1 cellular context compared by ENCODE assay signal in genomic region chr2:241511091-241511741, GRCh38.
TF ChIP-seq lines count a peak whose summit lies in the region.

No MANE protein-coding gene starts in this region.

TF ChIP-seq in HepG2, 621 proteins besides CTCF, POLR2A, EP300 and RAD21 (continued from another document):
- TF ChIP-seq BCL6 (CRISPR knock-in tag; IDR thresholded peaks at IDR 0.05), result no peak
- TF ChIP-seq, protein P1, sequence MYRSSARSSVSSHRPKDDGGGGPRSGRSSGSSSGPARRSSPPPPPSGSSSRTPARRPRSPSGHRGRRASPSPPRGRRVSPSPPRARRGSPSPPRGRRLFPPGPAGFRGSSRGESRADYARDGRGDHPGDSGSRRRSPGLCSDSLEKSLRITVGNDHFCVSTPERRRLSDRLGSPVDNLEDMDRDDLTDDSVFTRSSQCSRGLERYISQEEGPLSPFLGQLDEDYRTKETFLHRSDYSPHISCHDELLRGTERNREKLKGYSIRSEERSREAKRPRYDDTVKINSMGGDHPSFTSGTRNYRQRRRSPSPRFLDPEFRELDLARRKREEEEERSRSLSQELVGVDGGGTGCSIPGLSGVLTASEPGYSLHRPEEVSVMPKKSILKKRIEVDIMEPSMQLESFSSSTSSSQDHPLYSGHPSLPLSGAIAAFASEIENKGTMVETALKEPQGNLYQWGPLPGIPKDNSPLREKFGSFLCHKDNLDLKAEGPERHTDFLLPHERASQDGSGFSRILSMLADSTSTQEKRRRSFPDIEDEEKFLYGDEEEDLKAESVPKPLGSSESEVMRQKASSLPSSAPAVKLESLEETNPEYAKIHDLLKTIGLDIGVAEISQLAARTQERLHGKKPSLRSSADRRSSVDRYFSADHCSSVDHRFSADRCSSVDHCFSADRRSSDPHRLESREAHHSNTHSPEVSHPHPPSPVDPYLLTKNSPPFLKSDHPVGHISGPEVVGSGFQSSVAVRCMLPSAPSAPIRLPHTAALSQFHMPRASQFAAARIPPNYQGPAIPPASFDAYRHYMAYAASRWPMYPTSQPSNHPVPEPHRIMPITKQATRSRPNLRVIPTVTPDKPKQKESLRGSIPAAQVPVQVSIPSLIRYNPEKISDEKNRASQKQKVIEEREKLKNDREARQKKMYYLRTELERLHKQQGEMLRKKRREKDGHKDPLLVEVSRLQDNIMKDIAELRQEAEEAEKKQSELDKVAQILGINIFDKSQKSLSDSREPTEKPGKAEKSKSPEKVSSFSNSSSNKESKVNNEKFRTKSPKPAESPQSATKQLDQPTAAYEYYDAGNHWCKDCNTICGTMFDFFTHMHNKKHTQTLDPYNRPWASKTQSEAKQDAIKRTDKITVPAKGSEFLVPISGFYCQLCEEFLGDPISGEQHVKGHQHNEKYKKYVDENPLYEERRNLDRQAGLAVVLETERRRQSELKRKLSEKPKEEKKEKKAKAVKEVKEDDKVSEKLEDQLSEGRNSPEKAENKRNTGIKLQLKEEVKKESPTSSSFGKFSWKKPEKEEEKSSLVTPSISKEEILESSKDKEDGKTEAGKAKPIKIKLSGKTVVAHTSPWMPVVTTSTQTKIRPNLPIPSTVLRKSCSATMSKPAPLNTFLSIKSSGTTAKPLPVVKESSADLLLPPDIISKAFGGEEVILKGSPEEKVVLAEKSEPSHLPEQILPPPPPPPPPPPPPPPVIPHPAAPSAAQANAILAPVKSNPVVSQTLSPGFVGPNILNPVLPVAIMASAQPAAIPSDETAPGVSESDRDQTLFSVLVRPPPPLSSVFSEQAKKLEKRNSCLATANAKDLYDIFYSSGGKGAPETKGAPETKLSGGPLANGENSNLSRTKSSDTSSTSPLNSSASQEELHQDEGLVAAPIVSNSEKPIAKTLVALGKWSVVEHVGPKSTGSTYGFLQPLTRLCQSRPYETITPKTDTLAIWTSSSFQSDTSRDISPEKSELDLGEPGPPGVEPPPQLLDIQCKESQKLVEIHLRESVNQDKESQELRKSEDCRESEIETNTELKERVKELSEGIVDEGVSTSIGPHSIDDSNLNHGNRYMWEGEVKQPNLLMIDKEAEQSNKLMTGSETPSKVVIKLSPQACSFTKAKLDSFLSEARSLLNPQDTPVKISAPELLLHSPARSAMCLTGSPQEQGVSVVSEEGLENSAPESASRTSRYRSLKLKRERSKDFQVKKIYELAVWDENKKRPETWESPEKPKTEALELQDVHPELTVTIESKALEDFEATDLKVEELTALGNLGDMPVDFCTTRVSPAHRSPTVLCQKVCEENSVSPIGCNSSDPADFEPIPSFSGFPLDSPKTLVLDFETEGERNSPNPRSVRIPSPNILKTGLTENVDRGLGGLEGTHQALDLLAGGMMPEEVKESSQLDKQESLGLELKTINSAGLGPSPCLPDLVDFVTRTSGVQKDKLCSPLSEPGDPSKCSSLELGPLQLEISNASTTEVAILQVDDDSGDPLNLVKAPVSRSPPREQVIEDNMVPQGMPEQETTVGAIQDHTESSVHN (CRISPR knock-in tag; IDR thresholded peaks at IDR 0.05), result no peak
- TF ChIP-seq ZSCAN31 (CRISPR knock-in tag; IDR thresholded peaks at IDR 0.05; ENCODE audit: low read depth), result peak; percentile 27; the same call in 1 of the 2 replicates
- no peak for TF ChIP-seq CEBPB (IDR thresholded peaks at IDR 0.05; ENCODE audit: borderline replicate concordance, low read depth, low read length)
- TF ChIP-seq MYC (CRISPR knock-in tag; IDR thresholded peaks at IDR 0.05; ENCODE audit: borderline replicate concordance), result no peak
- TF ChIP-seq ZNF556 (CRISPR knock-in tag; IDR thresholded peaks at IDR 0.05; ENCODE audit: borderline replicate concordance), result no peak
- 0 out of 2 replicates have a peak, but pooled peaks have one; percentile 25 for TF ChIP-seq ZBTB33 (CRISPR knock-in tag; IDR thresholded peaks at IDR 0.05)
- TF ChIP-seq ZNF749 (CRISPR knock-in tag; IDR thresholded peaks at IDR 0.05; ENCODE audit: borderline replicate concordance), result no peak
- TF ChIP-seq ETV6 (CRISPR knock-in tag; conservative IDR thresholded peaks at IDR 0.05), result no peak
- TF ChIP-seq TBX2 (CRISPR knock-in tag; IDR thresholded peaks at IDR 0.05; ENCODE audit: borderline replicate concordance), result peak; percentile 19; the same call in 1 of the 2 replicates
- TF ChIP-seq ZNF441 (CRISPR knock-in tag; IDR thresholded peaks at IDR 0.05; ENCODE audit: borderline replicate concordance), result no peak
- TF ChIP-seq JARID2 (CRISPR knock-in tag; IDR thresholded peaks at IDR 0.05; ENCODE audit: insufficient replicate concordance), result no peak
- TF ChIP-seq ATF5 (CRISPR knock-in tag; IDR thresholded peaks at IDR 0.05; ENCODE audit: low read depth), result no peak
- no peak for TF ChIP-seq CENPX (CRISPR knock-in tag; IDR thresholded peaks at IDR 0.05)
- TF ChIP-seq, protein P2, sequence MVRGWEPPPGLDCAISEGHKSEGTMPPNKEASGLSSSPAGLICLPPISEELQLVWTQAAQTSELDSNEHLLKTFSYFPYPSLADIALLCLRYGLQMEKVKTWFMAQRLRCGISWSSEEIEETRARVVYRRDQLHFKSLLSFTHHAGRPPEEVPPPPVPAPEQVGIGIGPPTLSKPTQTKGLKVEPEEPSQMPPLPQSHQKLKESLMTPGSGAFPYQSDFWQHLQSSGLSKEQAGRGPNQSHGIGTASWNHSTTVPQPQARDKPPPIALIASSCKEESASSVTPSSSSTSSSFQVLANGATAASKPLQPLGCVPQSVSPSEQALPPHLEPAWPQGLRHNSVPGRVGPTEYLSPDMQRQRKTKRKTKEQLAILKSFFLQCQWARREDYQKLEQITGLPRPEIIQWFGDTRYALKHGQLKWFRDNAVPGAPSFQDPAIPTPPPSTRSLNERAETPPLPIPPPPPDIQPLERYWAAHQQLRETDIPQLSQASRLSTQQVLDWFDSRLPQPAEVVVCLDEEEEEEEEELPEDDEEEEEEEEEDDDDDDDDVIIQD (CRISPR knock-in tag; IDR thresholded peaks at IDR 0.05; ENCODE audit: low read depth), result no peak
- no peak for TF ChIP-seq ZNF570 (CRISPR knock-in tag; IDR thresholded peaks at IDR 0.05; ENCODE audit: borderline replicate concordance)
- TF ChIP-seq TAF15 (IDR thresholded peaks at IDR 0.05; ENCODE audit: low read depth, low read length, poor library complexity, severe bottlenecking), result no peak
- peak; percentile 24; the same call in 1 of the 2 replicates for TF ChIP-seq HNF4A (CRISPR knock-in tag; IDR thresholded peaks at IDR 0.05)
- TF ChIP-seq ZBTB10 (CRISPR knock-in tag; IDR thresholded peaks at IDR 0.05; ENCODE audit: borderline replicate concordance), result no peak
- TF ChIP-seq ERF (CRISPR knock-in tag; IDR thresholded peaks at IDR 0.05), result no peak
- no peak for TF ChIP-seq ZNF280B (CRISPR knock-in tag; IDR thresholded peaks at IDR 0.05; ENCODE audit: borderline replicate concordance)
- no peak for TF ChIP-seq NFRKB (IDR thresholded peaks at IDR 0.05)
- no peak for TF ChIP-seq DDIT3 (CRISPR knock-in tag; IDR thresholded peaks at IDR 0.05)
- no peak for TF ChIP-seq U2AF1 (optimal IDR thresholded peaks at IDR 0.05; ENCODE audit: low read depth, low read length)
- TF ChIP-seq GATAD2A (CRISPR knock-in tag; IDR thresholded peaks at IDR 0.05), result 0 out of 2 replicates have a peak, but pooled peaks have one; percentile 14
- no peak for TF ChIP-seq KDM1A (CRISPR knock-in tag; IDR thresholded peaks at IDR 0.05)
- TF ChIP-seq ZNF777 (CRISPR knock-in tag; IDR thresholded peaks at IDR 0.05), result no peak
- TF ChIP-seq ZNF225 (CRISPR knock-in tag; IDR thresholded peaks at IDR 0.05), result no peak
- TF ChIP-seq, protein P3, sequence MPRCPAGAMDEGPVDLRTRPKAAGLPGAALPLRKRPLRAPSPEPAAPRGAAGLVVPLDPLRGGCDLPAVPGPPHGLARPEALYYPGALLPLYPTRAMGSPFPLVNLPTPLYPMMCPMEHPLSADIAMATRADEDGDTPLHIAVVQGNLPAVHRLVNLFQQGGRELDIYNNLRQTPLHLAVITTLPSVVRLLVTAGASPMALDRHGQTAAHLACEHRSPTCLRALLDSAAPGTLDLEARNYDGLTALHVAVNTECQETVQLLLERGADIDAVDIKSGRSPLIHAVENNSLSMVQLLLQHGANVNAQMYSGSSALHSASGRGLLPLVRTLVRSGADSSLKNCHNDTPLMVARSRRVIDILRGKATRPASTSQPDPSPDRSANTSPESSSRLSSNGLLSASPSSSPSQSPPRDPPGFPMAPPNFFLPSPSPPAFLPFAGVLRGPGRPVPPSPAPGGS (CRISPR knock-in tag; IDR thresholded peaks at IDR 0.05), result no peak
- no peak for TF ChIP-seq BRD4 (CRISPR knock-in tag; IDR thresholded peaks at IDR 0.05)
TF ChIP-seq in HepG2: peak in this region for 6.
